ENCODE assay signal across 21 cellular contexts in genomic region chr2:23540804-23541360, GRCh38.
DNase-seq lines count a peak whose midpoint lies in the region; ATAC-seq and TF ChIP-seq lines count a peak whose summit lies in the region.
"Had no signal": no experiment of that assay in that cellular context is flagged by ENCODE, and none has a peak within 500 bp of the region (broad histone marks: within the 10 kb centered on the region; RNA-seq: fewer than 3 reads in every experiment).

No MANE protein-coding gene starts in this region.

- H3K79me2 ChIP-seq in neural progenitor cell (ENCODE audit: low read depth) = no peaks in the 10 kb centered on the region

- no peaks in the 10 kb centered on the region for H3K36me3 Mint-ChIP-seq in neural progenitor cell

- TF ChIP-seq POLR2A in esophagus muscularis mucosa (IDR thresholded peaks at IDR 0.05; ENCODE audit: low read depth) = no peak

- H3K4me1 ChIP-seq in neural progenitor cell (peaks cover 4% of the 10 kb centered on the region), esophagus muscularis mucosa (peaks cover 8 to 68% (median 37%) of the 10 kb centered on the region in 4 donors)

- TF ChIP-seq CTCF in neural progenitor cell (IDR thresholded peaks at IDR 0.05) (no peak), esophagus muscularis mucosa (IDR thresholded peaks at IDR 0.05) (no peak)

- H3K27me3 Mint-ChIP-seq in neural progenitor cell (ENCODE audit: insufficient read depth, low read depth) = peaks cover 7% of the 10 kb centered on the region

- H3K27me3 ChIP-seq in neural progenitor cell (no peaks in the 10 kb centered on the region), esophagus muscularis mucosa (no peaks in the 10 kb centered on the region)

- H3K4me1 Mint-ChIP-seq in neural progenitor cell = peaks cover 49% of the 10 kb centered on the region

- no peaks in the 10 kb centered on the region for H3K9me3 ChIP-seq in neural progenitor cell (ENCODE audit: low read depth)
- H3K9me3 ChIP-seq in esophagus muscularis mucosa = no peaks in the 10 kb centered on the region

- H3K9ac ChIP-seq in neural progenitor cell = no peak overlapping the region

- intact Hi-C loops in left ventricle myocardium superior (cut with micrococcal nuclease) = no loop called here
- intact Hi-C loops in left cardiac atrium (cut with DNase I) = no loop called here
- intact Hi-C loops in esophagus muscularis mucosa (cut with DNase I) = no loop called here

- H3K27ac ChIP-seq in neural progenitor cell = no peak overlapping the region
- no peak overlapping the region for H3K27ac ChIP-seq in esophagus muscularis mucosa (replicated peaks in 1 of 4)
- H3K27ac ChIP-seq: 22Rv1, HL-60, PC-9 had no signal

- H3K36me3 ChIP-seq in neural progenitor cell = no peaks in the 10 kb centered on the region
- no peaks in the 10 kb centered on the region for H3K36me3 ChIP-seq in esophagus muscularis mucosa

- peak; percentile 24 for DNase-seq in NCI-H1694 treated with DMSO at 0.1 percent for 48 hours (lab: John Stamatoyannopoulos, UW)
- DNase-seq in NCI-H1694 (lab: John Stamatoyannopoulos, UW) = no peak
- no peak for DNase-seq in left ventricle myocardium superior
- DNase-seq in left cardiac atrium = no peak
- no peak for DNase-seq in neural progenitor cell (ENCODE audit: low spot score)
- DNase-seq in esophagus muscularis mucosa (ENCODE audit: extremely low spot score) = no peak
- DNase-seq: ACHN, DMS153, DND-41, HCEC 1CT, Karpas-422, NCI-H1092 treated with DMSO at 0.1 percent for 48 hours, NCI-H1436, NCI-H1930, NCI-H2107, NCI-H526 treated with DMSO at 0.1 percent for 48 hours, PC-9 had no signal

- WGBS in esophagus muscularis mucosa = 88% methylated on average over 8 of the region's 8 CpGs

- H2AFZ ChIP-seq in neural progenitor cell (replicated peaks) = no peak overlapping the region
- H2AFZ ChIP-seq: PC-9 had no signal

- no peaks in the 10 kb centered on the region for H3F3A ChIP-seq in neural progenitor cell (ENCODE audit: low read depth)

- H3K9me3 Mint-ChIP-seq in neural progenitor cell = no peaks in the 10 kb centered on the region

- no peak for TF ChIP-seq EP300 in esophagus muscularis mucosa (IDR thresholded peaks at IDR 0.05)

- H4K20me1 ChIP-seq in neural progenitor cell (ENCODE audit: low read depth) = no peaks in the 10 kb centered on the region

- H3K4me3 ChIP-seq in neural progenitor cell = no peak overlapping the region
- H3K4me3 ChIP-seq in esophagus muscularis mucosa = no peak overlapping the region
- H3K4me3 ChIP-seq: PC-9 had no signal

- H3K4me2 ChIP-seq in neural progenitor cell = no peak overlapping the region
- H3K4me2 ChIP-seq: PC-9 had no signal

- peak overlapping the region; percentile 25 for H3K27ac Mint-ChIP-seq in neural progenitor cell

- no peak overlapping the region for H3K4me3 Mint-ChIP-seq in neural progenitor cell

- ATAC-seq in left ventricle myocardium superior (peak; percentile 32), left cardiac atrium (no peak), HG03439 (IDR thresholded peaks at IDR 0.05; ENCODE audit: unreplicated experiment) (no peak), HG03139 (IDR thresholded peaks at IDR 0.05; ENCODE audit: unreplicated experiment) (no peak)
